Comparison of ENCODE assay signal across 12 cellular contexts in the genomic region with DNA sequence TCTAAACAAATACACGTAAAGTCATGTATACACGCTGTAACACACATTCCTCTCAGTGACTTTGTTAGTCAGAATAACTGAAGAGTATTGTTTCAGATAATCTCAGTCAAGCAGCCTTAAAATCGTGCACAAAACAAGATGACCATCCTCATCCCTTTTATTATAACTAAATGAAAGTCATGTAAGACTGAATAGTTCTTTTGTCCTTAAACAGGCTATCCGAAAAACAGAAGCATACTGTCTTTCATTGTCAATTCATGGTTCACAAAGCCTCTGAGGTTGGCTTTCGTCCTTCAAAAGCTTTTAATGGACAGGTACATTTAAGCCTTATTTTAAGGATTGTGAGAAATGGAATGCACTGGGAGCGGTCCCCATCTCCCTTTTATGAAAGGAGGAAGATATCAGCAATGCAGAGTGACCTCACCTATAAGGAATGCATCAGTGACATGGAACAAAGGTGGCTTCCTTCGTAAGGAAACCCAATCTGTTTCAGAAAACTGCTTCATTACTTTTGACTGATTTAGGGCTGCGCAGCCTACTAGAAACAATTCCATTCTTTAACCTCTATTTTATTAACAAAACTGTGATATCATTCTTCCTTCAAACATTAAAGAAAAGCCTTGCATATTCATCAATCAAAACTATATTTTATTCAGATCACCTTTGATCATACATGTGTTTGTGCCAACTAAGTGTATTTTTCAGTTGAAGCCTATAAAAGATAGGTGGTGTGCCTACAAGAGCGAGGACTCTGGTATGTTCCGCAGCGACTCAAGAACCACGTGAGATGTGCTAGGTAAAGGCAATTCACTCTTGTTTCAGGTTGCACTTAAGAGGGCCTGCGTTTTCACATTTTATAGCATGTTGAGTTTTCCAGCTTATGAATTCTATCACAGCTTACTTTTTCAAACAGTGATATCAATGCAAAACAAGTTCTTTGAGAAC. TPM values are rescaled to one million over a fixed set of nuclear protein-coding genes. Genes with fewer than 3 reads are reported as not detected.
DNase-seq lines count a peak whose midpoint lies in the region; ATAC-seq and TF ChIP-seq lines count a peak whose summit lies in the region.
"Had no signal": no experiment of that assay in that cellular context is flagged by ENCODE, and none has a peak within 500 bp of the region (broad histone marks: within the 10 kb centered on the region; RNA-seq: fewer than 3 reads in every experiment).

No MANE protein-coding gene starts in this region.

- POLR2A ChIA-PET in activated CD8-positive, alpha-beta T cell treated with anti-CD3 and anti-CD28 coated beads for 36 hours (lab: Charles Lee) = no interaction called here

- peak; percentile 42 for DNase-seq in mammary epithelial cell
- DNase-seq in kidney tubule cell (ENCODE audit: low spot score) = peak; percentile 89
- no peak for DNase-seq in testis
- no peak for DNase-seq in activated CD4-positive, alpha-beta T cell treated with anti-CD3 and anti-CD28 coated beads for 1 hour
- DNase-seq in stimulated activated CD4-positive, alpha-beta T cell treated with anti-CD3 and anti-CD28 coated beads, Interleukin-2, amount 100 ng/mL, for 48 hours = no peak
- DNase-seq in activated CD8-positive, alpha-beta T cell treated with anti-CD3 and anti-CD28 coated beads for 36 hours = no peak
- DNase-seq: GOT3, naive B cell had no signal

- H3K27me3 Mint-ChIP-seq in activated CD8-positive, alpha-beta T cell treated with anti-CD3 and anti-CD28 coated beads for 36 hours = peaks cover 6% of the 10 kb centered on the region
- H3K27me3 Mint-ChIP-seq: naive B cell; stimulated activated naive CD8-positive, alpha-beta T cell treated with anti-CD3 and anti-CD28 coated beads, Interleukin-15, Interleukin-2, amounts not matched to agents 100 ng/mL and 50 ng/mL, for 24 hours had no signal

- TF ChIP-seq RAD21 in Ishikawa (IDR thresholded peaks at IDR 0.05; ENCODE audit: low read depth) = no peak

- H3K36me3 ChIP-seq in mammary epithelial cell (ENCODE audit: insufficient read depth, low read length) = no peaks in the 10 kb centered on the region
- no peaks in the 10 kb centered on the region for H3K36me3 ChIP-seq in testis (ENCODE audit: low read depth, missing control alignments)

- 28% methylated on average over 13 of the region's 13 CpGs for WGBS in mammary epithelial cell (ENCODE audit: low coverage, missing lambda C conversion rate)
- 69 to 75% methylated on average over 13 of the region's 13 CpGs for WGBS in testis, 2 donors

- intact Hi-C loops in mammary epithelial cell (cut with micrococcal nuclease) (loop anchor here (5.0 kb wide), 1 partner anchor 134 kb away; no protein-coding TSS in a partner anchor), testis (cut with DNase I; ENCODE audit: low total_unique reads) (no loop called here)
- intact Hi-C loops in activated CD8-positive, alpha-beta T cell treated with anti-CD3 and anti-CD28 coated beads for 36 hours (cut with micrococcal nuclease) = no loop called here

- no peak overlapping the region for H3K27ac Mint-ChIP-seq in activated CD8-positive, alpha-beta T cell treated with anti-CD3 and anti-CD28 coated beads for 36 hours
- H3K27ac Mint-ChIP-seq: stimulated activated naive CD8-positive, alpha-beta T cell treated with anti-CD3 and anti-CD28 coated beads, Interleukin-15, Interleukin-2, amounts not matched to agents 100 ng/mL and 50 ng/mL, for 24 hours had no signal

- peak overlapping the region; percentile 67 for H3K27ac ChIP-seq in mammary epithelial cell (ENCODE audit: insufficient read depth, low read depth, low read length)
- peak overlapping the region; percentile 35 to 61 for H3K27ac ChIP-seq in testis

- H3K4me3 ChIP-seq in mammary epithelial cell (replicated peaks in 1 of 3; ENCODE audit: insufficient read depth in 1 of 3, low read depth in 2 of 3, low read length in 3 of 3) (peak overlapping the region; percentile 3 to 26 (median 4)), testis (no peak overlapping the region)

- H4K20me1 ChIP-seq in mammary epithelial cell (ENCODE audit: insufficient read depth, low read length) = no peaks in the 10 kb centered on the region

- peak; percentile 94 for TF ChIP-seq EP300 in Ishikawa (IDR thresholded peaks at IDR 0.05; ENCODE audit: borderline replicate concordance)

- no peak for ATAC-seq in HG02884 (IDR thresholded peaks at IDR 0.05; ENCODE audit: unreplicated experiment)
- no peak for ATAC-seq in activated CD8-positive, alpha-beta T cell treated with anti-CD3 and anti-CD28 coated beads for 36 hours

- in situ Hi-C loops in mammary epithelial cell (cut with MboI; ENCODE audit: low sequenced_read_pairs in 2 of 2) = loop anchor here in 1 of 2 donors (25.0 kb wide), 2 partner anchors 89 to 239 kb away; a partner anchor contains a TSS

- no peaks in the 10 kb centered on the region for H3K27me3 ChIP-seq in mammary epithelial cell (ENCODE audit: insufficient read depth, low read length)
- no peaks in the 10 kb centered on the region for H3K27me3 ChIP-seq in testis

- CTCF ChIA-PET in mammary epithelial cell (lab: Charles Lee; ENCODE audit: low non-redundant PET) = no interaction called here
- CTCF ChIA-PET in activated CD8-positive, alpha-beta T cell treated with anti-CD3 and anti-CD28 coated beads for 36 hours (lab: Charles Lee) = no interaction called here

- no peaks in the 10 kb centered on the region for H3K9me3 ChIP-seq in mammary epithelial cell (replicated peaks; ENCODE audit: insufficient read depth, low read length)
- no peaks in the 10 kb centered on the region for H3K9me3 ChIP-seq in testis

- peak overlapping the region; percentile 80 for H3K4me2 ChIP-seq in mammary epithelial cell (ENCODE audit: insufficient read depth, low read depth, low read length)

- H3K4me3 Mint-ChIP-seq in activated CD8-positive, alpha-beta T cell treated with anti-CD3 and anti-CD28 coated beads for 36 hours = no peak overlapping the region
- H3K4me3 Mint-ChIP-seq: central memory CD8-positive, alpha-beta T cell; naive B cell; stimulated activated naive CD8-positive, alpha-beta T cell treated with anti-CD3 and anti-CD28 coated beads, Interleukin-15, Interleukin-2, amounts not matched to agents 100 ng/mL and 50 ng/mL, for 24 hours had no signal

- peaks cover 98% of the 10 kb centered on the region for H3K79me2 ChIP-seq in mammary epithelial cell (ENCODE audit: insufficient read depth, low read length)

- no peak overlapping the region for H2AFZ ChIP-seq in mammary epithelial cell (ENCODE audit: low read depth, low read length)

- H3K9me3 Mint-ChIP-seq in activated CD8-positive, alpha-beta T cell treated with anti-CD3 and anti-CD28 coated beads for 36 hours = no peaks in the 10 kb centered on the region
- H3K9me3 Mint-ChIP-seq: central memory CD8-positive, alpha-beta T cell; stimulated activated naive CD8-positive, alpha-beta T cell treated with anti-CD3 and anti-CD28 coated beads, Interleukin-15, Interleukin-2, amounts not matched to agents 100 ng/mL and 50 ng/mL, for 24 hours had no signal

- peaks cover 61% of the 10 kb centered on the region for H3K4me1 ChIP-seq in mammary epithelial cell (ENCODE audit: insufficient read depth, low read length)
- peaks cover 45% of the 10 kb centered on the region for H3K4me1 ChIP-seq in testis

- no peaks in the 10 kb centered on the region for H3K4me1 Mint-ChIP-seq in activated CD8-positive, alpha-beta T cell treated with anti-CD3 and anti-CD28 coated beads for 36 hours (ENCODE audit: low read depth)
- H3K4me1 Mint-ChIP-seq: central memory CD8-positive, alpha-beta T cell had no signal

- dilution Hi-C loops in mammary epithelial cell (cut with HindIII; ENCODE audit: low sequenced_read_pairs) = loop anchor here (5.0 kb wide), 1 partner anchor 91 kb away; no protein-coding TSS in a partner anchor

- no peaks in the 10 kb centered on the region for H3K36me3 Mint-ChIP-seq in activated CD8-positive, alpha-beta T cell treated with anti-CD3 and anti-CD28 coated beads for 36 hours (ENCODE audit: low read depth)
- H3K36me3 Mint-ChIP-seq: naive B cell had no signal

- TF ChIP-seq POLR2A in testis (IDR thresholded peaks at IDR 0.05) = no peak

- TF ChIP-seq CTCF in mammary epithelial cell (conservative IDR thresholded peaks at IDR 0.05 in 1 of 2, IDR thresholded peaks at IDR 0.05 in 1 of 2; ENCODE audit: extremely low read depth in 1 of 2, insufficient read depth in 1 of 2, low read depth in 1 of 2, low read length in 2 of 2) = no peak
- no peak for TF ChIP-seq CTCF in testis (IDR thresholded peaks at IDR 0.05)
- TF ChIP-seq CTCF in activated CD8-positive, alpha-beta T cell treated with anti-CD3 and anti-CD28 coated beads for 36 hours (IDR thresholded peaks at IDR 0.05) = no peak

- BruUV-seq in mammary epithelial cell (replicated peaks; lab: Mats Ljungman, UMichigan) = TSS peak; percentile 9

- no peak overlapping the region for H3K9ac ChIP-seq in mammary epithelial cell (ENCODE audit: insufficient read depth, low read length)

TF ChIP-seq in Ishikawa, 13 proteins besides CTCF, POLR2A, EP300 and RAD21 (continues in another document):
- TF ChIP-seq CEBPB (IDR thresholded peaks at IDR 0.05) (no peak), TEAD4 (IDR thresholded peaks at IDR 0.05) (peak; percentile 97), NFIC (IDR thresholded peaks at IDR 0.05) (peak; percentile 76), EGR1 (IDR thresholded peaks at IDR 0.05) (no peak), FOXM1 (IDR thresholded peaks at IDR 0.05; ENCODE audit: borderline replicate concordance, low read depth) (peak; percentile 85; the same call in 1 of the 2 replicates), YY1 (IDR thresholded peaks at IDR 0.05; ENCODE audit: low read depth) (peak; percentile 56; the same call in 1 of the 2 replicates), TCF12 (IDR thresholded peaks at IDR 0.05; ENCODE audit: low read depth) (peak; percentile 86), ZBTB7A (IDR thresholded peaks at IDR 0.05; ENCODE audit: low read depth) (no peak), CREB1 (IDR thresholded peaks at IDR 0.05; ENCODE audit: low read depth) (no peak), TAF1 (IDR thresholded peaks at IDR 0.05; ENCODE audit: low read depth) (no peak)
- TF ChIP-seq, protein P1, sequence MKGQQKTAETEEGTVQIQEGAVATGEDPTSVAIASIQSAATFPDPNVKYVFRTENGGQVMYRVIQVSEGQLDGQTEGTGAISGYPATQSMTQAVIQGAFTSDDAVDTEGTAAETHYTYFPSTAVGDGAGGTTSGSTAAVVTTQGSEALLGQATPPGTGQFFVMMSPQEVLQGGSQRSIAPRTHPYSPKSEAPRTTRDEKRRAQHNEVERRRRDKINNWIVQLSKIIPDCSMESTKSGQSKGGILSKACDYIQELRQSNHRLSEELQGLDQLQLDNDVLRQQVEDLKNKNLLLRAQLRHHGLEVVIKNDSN (IDR thresholded peaks at IDR 0.05) = peak; percentile 61
- TF ChIP-seq, protein P2, sequence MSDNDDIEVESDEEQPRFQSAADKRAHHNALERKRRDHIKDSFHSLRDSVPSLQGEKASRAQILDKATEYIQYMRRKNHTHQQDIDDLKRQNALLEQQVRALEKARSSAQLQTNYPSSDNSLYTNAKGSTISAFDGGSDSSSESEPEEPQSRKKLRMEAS (IDR thresholded peaks at IDR 0.05) = peak; percentile 73

RNA-seq across cellular contexts. Expression of a gene that starts 19.2 kb away (rescaled TPM):
- total RNA-seq in mammary epithelial cell (10 to 100 TPM; 30.8 to 38.2 TPM), testis (10 to 100 TPM; 26.4 to 38.9 TPM)
- polyA plus RNA-seq in mammary epithelial cell (16.6 TPM), testis (ENCODE audit: insufficient read depth, low read depth, low replicate concordance) (15.1 TPM)
- 79.5 TPM for polyA minus RNA-seq in mammary epithelial cell
- total RNA-seq in activated CD8-positive, alpha-beta T cell treated with anti-CD3 and anti-CD28 coated beads for 36 hours = under 1 TPM; 0.34 TPM

Comparison
In these comparisons a context has a peak if more than half of its experiments do, and no peak if none do; other contexts are left out.
1. DNase-seq: peak in mammary epithelial cell (single experiment) and kidney tubule cell (single experiment); none in testis (single experiment), activated CD4-positive, alpha-beta T cell treated with anti-CD3 and anti-CD28 coated beads for 1 hour (single experiment), stimulated activated CD4-positive, alpha-beta T cell treated with anti-CD3 and anti-CD28 coated beads, Interleukin-2, amount 100 ng/mL, for 48 hours (0 of 2) and activated CD8-positive, alpha-beta T cell treated with anti-CD3 and anti-CD28 coated beads for 36 hours (single experiment).
2. H3K4me3 ChIP-seq: peak in mammary epithelial cell (3 of 3); none in testis (0 of 2).
3. RNA of a gene that starts 19.2 kb away (total RNA-seq): 26.4 to 38.9 TPM in testis and 30.8 to 38.2 TPM in mammary epithelial cell; 0.34 TPM in activated CD8-positive, alpha-beta T cell treated with anti-CD3 and anti-CD28 coated beads for 36 hours; every median in the first group is over 10 times any median in the second.